8 cellular contexts compared by ENCODE assay signal in genomic region chr12:121799842-121800693, GRCh38. TPM values are rescaled to one million over a fixed set of nuclear protein-coding genes. Genes with fewer than 3 reads are reported as not detected.
A peak's percentile ranks its signal among the peaks of the same experiment; 100 is the strongest.
DNase-seq lines count a peak whose midpoint lies in the region; ATAC-seq and TF ChIP-seq lines count a peak whose summit lies in the region.

No MANE protein-coding gene starts in this region.

- H4K20me1 ChIP-seq in neural cell (ENCODE audit: insufficient read depth) = peaks cover 32% of the 10 kb centered on the region

- H3K36me3 ChIP-seq in HUES48 (ENCODE audit: control insufficient read depth, insufficient read depth, low read length) (peaks cover 24% of the 10 kb centered on the region), neural cell (ENCODE audit: insufficient read depth, low read length) (no peaks in the 10 kb centered on the region), thoracic aorta (peaks cover 3% of the 10 kb centered on the region)

- no peak for TF ChIP-seq RAD21 in neural cell (conservative IDR thresholded peaks at IDR 0.05)

- H3K4me1 ChIP-seq in HUES48 (ENCODE audit: control insufficient read depth, insufficient read depth, low read length) (peaks cover 28% of the 10 kb centered on the region), foreskin keratinocyte (peaks cover 17% of the 10 kb centered on the region), thoracic aorta (ENCODE audit: control insufficient read depth in 1 of 2, low read depth in 2 of 2) (peaks cover 26 to 40% of the 10 kb centered on the region in 2 donors)

- no peak overlapping the region for H2AFZ ChIP-seq in neural cell (ENCODE audit: low read depth, low read length)

- peak overlapping the region; percentile 100 for H3K27ac ChIP-seq in HUES48 (ENCODE audit: low read depth, low read length)
- peak overlapping the region; percentile 95 for H3K27ac ChIP-seq in foreskin keratinocyte
- H3K27ac ChIP-seq in neural cell (ENCODE audit: low read length) = peak overlapping the region; percentile 89
- peak overlapping the region; percentile 97 to 100 for H3K27ac ChIP-seq in thoracic aorta

- DNase-seq in DMS 273 (lab: John Stamatoyannopoulos, UW; ENCODE audit: unreplicated experiment) = peak; percentile 89
- DNase-seq in DMS 273 treated with DMSO at 0.1 percent for 48 hours (lab: John Stamatoyannopoulos, UW) = no peak
- peak; percentile 92 for DNase-seq in RPMI7951 (ENCODE audit: low read depth)
- peak; percentile 81 for DNase-seq in activated naive CD4-positive, alpha-beta T cell treated with Interleukin-2 at 50 U/mL for 16 hours
- DNase-seq in foreskin keratinocyte = peak; percentile 80 to 85
- peak; percentile 57 for DNase-seq in thoracic aorta (ENCODE audit: low spot score)

- peaks cover 13% of the 10 kb centered on the region for H3F3A ChIP-seq in neural cell (ENCODE audit: insufficient read depth, low read length, poor library complexity, severe bottlenecking)

- peak overlapping the region; percentile 98 for H3K9ac ChIP-seq in HUES48 (ENCODE audit: low read depth, low read length)
- H3K9ac ChIP-seq in neural cell (ENCODE audit: low read length) = peak overlapping the region; percentile 99

- no peaks in the 10 kb centered on the region for H3K27me3 ChIP-seq in HUES48 (ENCODE audit: control insufficient read depth, insufficient read depth, low read length)
- H3K27me3 ChIP-seq in foreskin keratinocyte = no peaks in the 10 kb centered on the region
- H3K27me3 ChIP-seq in neural cell (ENCODE audit: insufficient read depth, low read depth, low read length) = no peaks in the 10 kb centered on the region
- no peaks in the 10 kb centered on the region for H3K27me3 ChIP-seq in thoracic aorta (replicated peaks; ENCODE audit: insufficient read depth)

- TF ChIP-seq EP300 in neural cell (conservative IDR thresholded peaks at IDR 0.05; ENCODE audit: poor library complexity, severe bottlenecking) = no peak

- ATAC-seq in foreskin keratinocyte (peak; percentile 52), thoracic aorta (ENCODE audit: insufficient number of reproducible peaks, low FRiP score, low read depth) (peak; percentile 21)

- peaks cover 59% of the 10 kb centered on the region for H3K79me2 ChIP-seq in neural cell (replicated peaks; ENCODE audit: insufficient read depth, low read length)

- H3K9me3 ChIP-seq in HUES48 (ENCODE audit: control insufficient read depth, insufficient read depth, low read length) = no peaks in the 10 kb centered on the region
- no peaks in the 10 kb centered on the region for H3K9me3 ChIP-seq in neural cell (ENCODE audit: low read length)
- no peaks in the 10 kb centered on the region for H3K9me3 ChIP-seq in thoracic aorta

- TF ChIP-seq CTCF in foreskin keratinocyte (conservative IDR thresholded peaks at IDR 0.05) (no peak), neural cell (IDR thresholded peaks at IDR 0.05; ENCODE audit: poor library complexity, severe bottlenecking) (no peak), thoracic aorta (IDR thresholded peaks at IDR 0.05) (no peak)

- no peaks in the 10 kb centered on the region for H3K9me2 ChIP-seq in neural cell (ENCODE audit: insufficient read depth, low read length)

- H3K4me3 ChIP-seq in HUES48 (ENCODE audit: low read depth, low read length) (peak overlapping the region; percentile 86), neural cell (ENCODE audit: low read length) (peak overlapping the region; percentile 86), thoracic aorta (peak overlapping the region; percentile 95)

- peak overlapping the region; percentile 59 for H3K4me2 ChIP-seq in neural cell (ENCODE audit: low read length)

TF ChIP-seq in neural cell, 6 proteins besides CTCF, POLR2A, EP300 and RAD21:
- peak; percentile 17 for TF ChIP-seq POLR2AphosphoS5 (IDR thresholded peaks at IDR 0.05)
- TF ChIP-seq MXI1 (conservative IDR thresholded peaks at IDR 0.05; ENCODE audit: poor library complexity, severe bottlenecking) = no peak
TF ChIP-seq in neural cell: peak in this region for 1.

RNA-seq across cellular contexts. Expression of gene SETD1B, which starts 3.7 kb away (rescaled TPM):
- 0.96 and 1.1 TPM in 2 replicates for total RNA-seq in RPMI7951 (2014; rRNA removed; shearing (Covaris generic))
- total RNA-seq in foreskin keratinocyte = 5.5 and 6.1 TPM in 2 replicates
- 2.2 and 2.6 TPM in 2 replicates for polyA plus RNA-seq in foreskin keratinocyte
- 2.6 and 3.2 TPM in 2 replicates for polyA plus RNA-seq in neural cell
- polyA minus RNA-seq in neural cell = 5.4 and 8.1 TPM in 2 replicates
- 10 to 100 TPM; 21.9 to 32.7 TPM for total RNA-seq in thoracic aorta

RNA-seq across cellular contexts. Expression of gene RHOF, which starts 6.6 kb away (rescaled TPM):
- total RNA-seq in RPMI7951 (2014; rRNA removed; shearing (Covaris generic)) = 1.1 and 1.5 TPM in 2 replicates
- total RNA-seq in foreskin keratinocyte = 5.0 and 5.5 TPM in 2 replicates
- polyA plus RNA-seq in foreskin keratinocyte = 4.8 and 6.0 TPM in 2 replicates
- 9.4 and 14.7 TPM in 2 replicates for polyA plus RNA-seq in neural cell
- polyA minus RNA-seq in neural cell = 29.0 and 31.6 TPM in 2 replicates
- 10 to 100 TPM; 12.0 to 30.2 TPM for total RNA-seq in thoracic aorta

RNA-seq across cellular contexts. Expression of gene HPD, which starts 58.6 kb away (rescaled TPM):
- not detected in 2 replicates for total RNA-seq in RPMI7951 (2014; rRNA removed; shearing (Covaris generic))
- total RNA-seq in foreskin keratinocyte (not detected in 2 replicates), thoracic aorta (1 to 10 TPM; 1.2 to 6.8 TPM)
- polyA plus RNA-seq in foreskin keratinocyte (not detected in 2 replicates), neural cell (not detected in 2 replicates)
- polyA minus RNA-seq in neural cell = not detected in 2 replicates
